In the genomic region with DNA sequence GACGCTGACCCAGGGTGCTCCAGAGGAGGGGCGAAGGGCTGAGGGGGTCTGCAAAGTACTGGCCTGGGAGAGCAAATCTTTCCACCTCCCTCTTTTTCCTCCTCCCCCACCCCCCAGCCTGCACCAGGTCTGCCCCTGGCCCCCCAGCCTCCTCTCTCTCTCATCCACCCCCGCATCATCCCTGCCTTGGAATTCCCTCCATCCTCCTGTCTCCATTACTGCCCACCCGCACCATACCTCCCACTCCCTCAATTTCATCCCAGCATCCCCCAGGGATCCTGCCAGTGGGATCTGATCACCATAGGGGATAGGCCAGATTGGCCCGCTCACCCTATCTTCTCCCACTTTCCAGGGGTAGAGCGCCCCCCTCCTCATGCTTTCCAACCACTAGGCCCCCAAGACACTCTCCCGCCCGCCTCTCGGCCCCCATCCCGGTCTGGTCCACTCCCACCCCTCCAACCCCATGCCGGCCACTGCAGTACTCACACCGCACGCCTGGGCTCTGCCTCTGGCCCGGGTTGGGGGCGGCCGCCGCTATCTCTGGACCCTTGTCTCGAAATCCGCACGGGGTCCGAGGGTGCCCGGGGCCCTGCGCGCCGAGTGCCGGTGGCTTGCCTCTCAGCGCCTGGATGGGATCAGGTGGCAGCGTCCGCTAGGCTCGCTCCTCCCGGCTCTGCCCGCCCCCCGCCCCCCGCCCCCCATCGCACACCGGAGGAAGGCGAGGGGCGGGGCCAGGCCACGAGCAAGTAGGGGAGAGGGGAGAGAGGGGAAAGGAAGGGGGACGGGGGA, we compare ENCODE assay signal across 1 cellular context.
TF ChIP-seq lines count a peak whose summit lies in the region.

A gene with protein sequence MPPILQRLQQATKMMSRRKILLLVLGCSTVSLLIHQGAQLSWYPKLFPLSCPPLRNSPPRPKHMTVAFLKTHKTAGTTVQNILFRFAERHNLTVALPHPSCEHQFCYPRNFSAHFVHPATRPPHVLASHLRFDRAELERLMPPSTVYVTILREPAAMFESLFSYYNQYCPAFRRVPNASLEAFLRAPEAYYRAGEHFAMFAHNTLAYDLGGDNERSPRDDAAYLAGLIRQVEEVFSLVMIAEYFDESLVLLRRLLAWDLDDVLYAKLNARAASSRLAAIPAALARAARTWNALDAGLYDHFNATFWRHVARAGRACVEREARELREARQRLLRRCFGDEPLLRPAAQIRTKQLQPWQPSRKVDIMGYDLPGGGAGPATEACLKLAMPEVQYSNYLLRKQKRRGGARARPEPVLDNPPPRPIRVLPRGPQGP (minus strand): TSS at position 637 of the 789 bp plus-strand sequence. CDS start 3,746 bp downstream, outside the sequence.

TF ChIP-seq in IMR-90, 13 proteins besides CTCF, POLR2A, EP300 and RAD21 (continued from another document):
- no peak for TF ChIP-seq MAFK (IDR thresholded peaks at IDR 0.05; ENCODE audit: low read depth, low read length)
- TF ChIP-seq FOS (IDR thresholded peaks at IDR 0.05; ENCODE audit: low read depth, low read length): no peak
- TF ChIP-seq RFX5 (IDR thresholded peaks at IDR 0.05; ENCODE audit: low read depth, low read length): no peak
- TF ChIP-seq, protein P1, sequence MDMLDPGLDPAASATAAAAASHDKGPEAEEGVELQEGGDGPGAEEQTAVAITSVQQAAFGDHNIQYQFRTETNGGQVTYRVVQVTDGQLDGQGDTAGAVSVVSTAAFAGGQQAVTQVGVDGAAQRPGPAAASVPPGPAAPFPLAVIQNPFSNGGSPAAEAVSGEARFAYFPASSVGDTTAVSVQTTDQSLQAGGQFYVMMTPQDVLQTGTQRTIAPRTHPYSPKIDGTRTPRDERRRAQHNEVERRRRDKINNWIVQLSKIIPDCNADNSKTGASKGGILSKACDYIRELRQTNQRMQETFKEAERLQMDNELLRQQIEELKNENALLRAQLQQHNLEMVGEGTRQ (IDR thresholded peaks at IDR 0.05; ENCODE audit: low read depth, low read length): no peak
- no peak for TF ChIP-seq MAZ (IDR thresholded peaks at IDR 0.05; ENCODE audit: borderline replicate concordance, low read depth, low read length)
